In genomic region chr10:12499066-12499465, GRCh38 we compare ENCODE assay signal across 2 cellular contexts.
TF ChIP-seq lines count a peak whose summit lies in the region.

No MANE protein-coding gene starts in this region.

TF ChIP-seq in HEK293, 187 proteins besides CTCF, POLR2A, EP300 and RAD21 (continued from another document):
- TF ChIP-seq AEBP2 (tag by site-specific recombination; IDR thresholded peaks at IDR 0.05; ENCODE audit: borderline replicate concordance) (no peak), ZNF366 (tag by site-specific recombination; conservative IDR thresholded peaks at IDR 0.05) (peak; percentile 35), ZSCAN23 (tag by site-specific recombination; IDR thresholded peaks at IDR 0.05) (no peak), ZNF777 (tag by site-specific recombination; IDR thresholded peaks at IDR 0.05; ENCODE audit: borderline replicate concordance) (no peak), PRDM6 (tag by site-specific recombination; IDR thresholded peaks at IDR 0.05) (no peak), ZNF23 (tag by site-specific recombination; IDR thresholded peaks at IDR 0.05; ENCODE audit: borderline replicate concordance) (no peak), ZNF362 (tag by site-specific recombination; IDR thresholded peaks at IDR 0.05) (peak; percentile 48; the same call in 1 of the 2 replicates), ATF2 (tag by site-specific recombination; IDR thresholded peaks at IDR 0.05; ENCODE audit: low read depth) (peak; percentile 72; the same call in 1 of the 2 replicates), ZNF626 (tag by site-specific recombination; IDR thresholded peaks at IDR 0.05) (no peak), YY2 (tag by site-specific recombination; IDR thresholded peaks at IDR 0.05) (no peak), ZNF843 (tag by site-specific recombination; IDR thresholded peaks at IDR 0.05) (no peak), ZNF280D (tag by site-specific recombination; IDR thresholded peaks at IDR 0.05) (no peak), ZNF747 (tag by site-specific recombination; IDR thresholded peaks at IDR 0.05) (no peak), ZNF629 (tag by site-specific recombination; IDR thresholded peaks at IDR 0.05) (no peak), ZNF133 (tag by site-specific recombination; IDR thresholded peaks at IDR 0.05) (no peak), ZNF433 (tag by site-specific recombination; IDR thresholded peaks at IDR 0.05; ENCODE audit: low read depth) (no peak), ZNF501 (tag by site-specific recombination; IDR thresholded peaks at IDR 0.05) (no peak), ZNF138 (tag by site-specific recombination; IDR thresholded peaks at IDR 0.05; ENCODE audit: borderline replicate concordance) (no peak), ZNF184 (tag by site-specific recombination; IDR thresholded peaks at IDR 0.05) (no peak), ZNF426 (tag by site-specific recombination; IDR thresholded peaks at IDR 0.05) (no peak)
TF ChIP-seq in HEK293: peak in this region for 3.

TF ChIP-seq in GM12878, 131 proteins besides CTCF, POLR2A, EP300 and RAD21:
- TF ChIP-seq ATF2 (IDR thresholded peaks at IDR 0.05; ENCODE audit: low read length) (0 out of 2 replicates have a peak, but pooled peaks have one; percentile 34), RUNX3 (IDR thresholded peaks at IDR 0.05; ENCODE audit: low read length) (peak; percentile 61), NKRF (conservative IDR thresholded peaks at IDR 0.05) (no peak), LARP7 (IDR thresholded peaks at IDR 0.05) (no peak), NFIC (IDR thresholded peaks at IDR 0.05; ENCODE audit: low read depth, low read length) (0 out of 2 replicates have a peak, but pooled peaks have one; percentile 23), JUNB (IDR thresholded peaks at IDR 0.05) (peak; percentile 40; the same call in 1 of the 2 replicates), EED (IDR thresholded peaks at IDR 0.05; ENCODE audit: low read depth) (0 out of 2 replicates have a peak, but pooled peaks have one; percentile 21)
